ENCODE assay signal across 22 cellular contexts in the genomic region with DNA sequence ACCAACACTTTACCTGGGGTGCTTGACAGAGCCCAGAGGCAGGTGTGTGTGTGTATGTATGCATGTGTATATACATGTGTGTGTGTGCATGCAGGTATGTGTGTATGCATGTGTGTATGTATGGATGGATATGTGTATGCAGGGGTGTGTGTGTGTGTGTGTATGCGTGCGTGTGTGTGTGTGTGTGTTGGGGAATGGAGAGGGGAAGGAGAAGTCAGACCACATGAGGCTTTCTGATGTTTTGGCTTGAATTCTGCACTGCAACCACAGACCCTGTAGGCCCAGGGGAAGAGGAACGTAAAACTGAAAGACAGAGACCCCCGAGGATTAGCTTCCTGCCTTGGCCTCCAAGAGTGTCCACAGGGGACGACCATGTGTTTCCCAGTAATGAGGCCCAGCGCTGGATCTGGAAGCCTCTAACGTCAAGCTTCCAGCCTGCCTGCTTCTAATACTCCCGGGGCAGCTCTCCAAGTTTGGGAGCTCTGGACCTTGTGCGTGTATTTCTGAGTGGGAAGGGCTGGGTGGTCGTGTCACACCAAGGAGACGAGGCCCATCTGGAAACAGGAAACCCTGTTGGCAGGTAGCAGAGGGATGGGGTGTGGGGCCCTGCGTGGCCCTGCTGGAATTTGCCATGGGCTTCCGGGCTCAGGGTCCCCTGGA. TPM values are rescaled to one million over a fixed set of nuclear protein-coding genes. Genes with fewer than 3 reads are reported as not detected.
DNase-seq lines count a peak whose midpoint lies in the region; ATAC-seq and TF ChIP-seq lines count a peak whose summit lies in the region.
"Had no signal": no experiment of that assay in that cellular context is flagged by ENCODE, and none has a peak within 500 bp of the region (broad histone marks: within the 10 kb centered on the region; RNA-seq: fewer than 3 reads in every experiment).

No MANE protein-coding gene starts in this region.

- CTCF ChIA-PET in SK-N-SH (lab: Yijun Ruan, JAX), result interaction anchor here (0.9 to 9.6 kb wide), 4 partner anchors 16 to 25 kb away, joined by 3 to 60 read pairs (median 30); no protein-coding TSS in a partner anchor
- CTCF ChIA-PET in activated CD8-positive, alpha-beta T cell treated with anti-CD3 and anti-CD28 coated beads, Interleukin-2, amount 10 ng/mL, durations not matched to agents 7 days and 5 days (lab: Charles Lee), result interaction anchor here (0.9 to 1.7 kb wide), 3 partner anchors 15 to 120 kb away, joined by 3 to 10 read pairs (median 6); no protein-coding TSS in a partner anchor

- no peak for ATAC-seq in activated CD8-positive, alpha-beta T cell treated with anti-CD3 and anti-CD28 coated beads, Interleukin-2, amount 10 ng/mL, durations not matched to agents 7 days and 5 days

- H3F3A ChIP-seq in SK-N-SH (replicated peaks; ENCODE audit: insufficient read depth), result no peaks in the 10 kb centered on the region

- H3K4me3 ChIP-seq in H7 (ENCODE audit: insufficient read depth, low read depth, low read length) (no peak overlapping the region), SK-N-SH (ENCODE audit: low read depth in 2 of 2, low read length in 1 of 2) (no peak overlapping the region)
- H3K4me3 ChIP-seq: Peyer's patch, suprapubic skin had no signal

- POLR2A ChIA-PET in SK-N-SH (lab: Yijun Ruan, JAX), result no interaction called here
- POLR2A ChIA-PET in activated CD8-positive, alpha-beta T cell treated with anti-CD3 and anti-CD28 coated beads, Interleukin-2, amount 10 ng/mL, durations not matched to agents 7 days and 5 days (lab: Charles Lee), result no interaction called here

- H3K79me2 ChIP-seq in SK-N-SH (ENCODE audit: insufficient read depth), result no peaks in the 10 kb centered on the region

- H2AFZ ChIP-seq in SK-N-SH (ENCODE audit: low read depth), result no peak overlapping the region

- no peaks in the 10 kb centered on the region for H3K9me3 ChIP-seq in SK-N-SH
- H3K9me3 ChIP-seq: Peyer's patch, suprapubic skin had no signal

- no peak for TF ChIP-seq CTCF in brain (conservative IDR thresholded peaks at IDR 0.05)
- TF ChIP-seq CTCF in SK-N-SH (IDR thresholded peaks at IDR 0.05), result no peak

- H3K36me3 Mint-ChIP-seq in brain, result no peaks in the 10 kb centered on the region
- H3K36me3 Mint-ChIP-seq in activated CD8-positive, alpha-beta T cell treated with anti-CD3 and anti-CD28 coated beads, Interleukin-2, amount 10 ng/mL, durations not matched to agents 7 days and 5 days (ENCODE audit: low read depth), result no peaks in the 10 kb centered on the region

- peaks cover 0 to 32% of the 10 kb centered on the region in 2 experiments; a peak in 1 of 4 replicates for H3K4me1 ChIP-seq in SK-N-SH (ENCODE audit: control insufficient read depth in 1 of 2, insufficient read depth in 2 of 2, low read depth in 1 of 2, low read length in 1 of 2)

- DNase-seq in Ammon's horn (ENCODE audit: low spot score) (peak; percentile 26), H7 (peak; percentile 4), medulla oblongata (ENCODE audit: extremely low spot score) (peak; percentile 47), SK-N-SH (no peak), hippocampal formation (lab: John Stamatoyannopoulos, UW) (no peak)
- no peak for DNase-seq in stimulated activated CD4-positive, alpha-beta T cell treated with anti-CD3 and anti-CD28 coated beads, Interleukin-2, amount 100 ng/mL, for 48 hours
- DNase-seq in activated CD8-positive, alpha-beta T cell treated with anti-CD3 and anti-CD28 coated beads, Interleukin-2, amount 10 ng/mL, durations not matched to agents 7 days and 5 days, result no peak
- DNase-seq: activated gamma-delta T cell; HCEC 1CT; mammary epithelial cell; MM.1S; NCI-H2107; NCI-H774; retina; stimulated activated CD4-positive, alpha-beta T cell treated with anti-CD3 and anti-CD28 coated beads, Interleukin-1b, Interleukin-23, amount 100 ng/mL, for 48 hours had no signal

- H3K4me1 Mint-ChIP-seq in brain, result peaks cover 54% of the 10 kb centered on the region
- no peaks in the 10 kb centered on the region for H3K4me1 Mint-ChIP-seq in activated CD8-positive, alpha-beta T cell treated with anti-CD3 and anti-CD28 coated beads, Interleukin-2, amount 10 ng/mL, durations not matched to agents 7 days and 5 days (ENCODE audit: low read depth)

- H3K27ac Mint-ChIP-seq in brain, result peak overlapping the region in 3 of 5 experiments; percentile 20 to 68 (median 49)
- no peak overlapping the region for H3K27ac Mint-ChIP-seq in activated CD8-positive, alpha-beta T cell treated with anti-CD3 and anti-CD28 coated beads, Interleukin-2, amount 10 ng/mL, durations not matched to agents 7 days and 5 days

- TF ChIP-seq RAD21 in SK-N-SH (IDR thresholded peaks at IDR 0.05; ENCODE audit: low read length), result no peak

- peaks cover 6% of the 10 kb centered on the region for H3K27me3 Mint-ChIP-seq in brain
- peaks cover 13% of the 10 kb centered on the region for H3K27me3 Mint-ChIP-seq in activated CD8-positive, alpha-beta T cell treated with anti-CD3 and anti-CD28 coated beads, Interleukin-2, amount 10 ng/mL, durations not matched to agents 7 days and 5 days (ENCODE audit: low read depth)

- 77% methylated on average over 7 of the region's 13 CpGs for WGBS in SK-N-SH (ENCODE audit: low lambda C conversion rate)

- peaks cover 0 to 2% (median 0%) of the 10 kb centered on the region in 5 experiments for H3K9me3 Mint-ChIP-seq in brain
- H3K9me3 Mint-ChIP-seq in activated CD8-positive, alpha-beta T cell treated with anti-CD3 and anti-CD28 coated beads, Interleukin-2, amount 10 ng/mL, durations not matched to agents 7 days and 5 days (ENCODE audit: insufficient read depth), result no peaks in the 10 kb centered on the region
- H3K9me3 Mint-ChIP-seq: neural crest cell had no signal

- peak overlapping the region in 1 of 5 experiments; percentile 15 for H3K4me3 Mint-ChIP-seq in brain
- no peak overlapping the region for H3K4me3 Mint-ChIP-seq in activated CD8-positive, alpha-beta T cell treated with anti-CD3 and anti-CD28 coated beads, Interleukin-2, amount 10 ng/mL, durations not matched to agents 7 days and 5 days
- H3K4me3 Mint-ChIP-seq: neural crest cell had no signal

- no peak for TF ChIP-seq EP300 in SK-N-SH (IDR thresholded peaks at IDR 0.05; ENCODE audit: borderline replicate concordance in 1 of 2, low read depth in 1 of 2, low read length in 1 of 2)

- no peak overlapping the region for H3K9ac ChIP-seq in SK-N-SH

- H3K36me3 ChIP-seq in H7 (replicated peaks; ENCODE audit: control insufficient read depth, insufficient read depth, low read length) (no peaks in the 10 kb centered on the region), SK-N-SH (replicated peaks in 1 of 2; ENCODE audit: control insufficient read depth in 1 of 2, insufficient read depth in 2 of 2, low read length in 1 of 2) (no peaks in the 10 kb centered on the region)
- H3K36me3 ChIP-seq: Peyer's patch, suprapubic skin had no signal

- H3K4me2 ChIP-seq in SK-N-SH, result no peak overlapping the region

- H3K27ac ChIP-seq in SK-N-SH (ENCODE audit: low read depth in 2 of 2, low read length in 1 of 2), result no peak overlapping the region
- H3K27ac ChIP-seq: Peyer's patch, suprapubic skin had no signal

- no peaks in the 10 kb centered on the region for H4K20me1 ChIP-seq in SK-N-SH (ENCODE audit: insufficient read depth)

- H3K27me3 ChIP-seq in H7 (ENCODE audit: control insufficient read depth, insufficient read depth, low read length), result no peaks in the 10 kb centered on the region
- H3K27me3 ChIP-seq in SK-N-SH (ENCODE audit: insufficient read depth), result no peaks in the 10 kb centered on the region
- H3K27me3 ChIP-seq: Peyer's patch had no signal

- no peaks in the 10 kb centered on the region for H3K9me2 ChIP-seq in SK-N-SH

TF ChIP-seq in SK-N-SH, 30 proteins besides CTCF, POLR2A, EP300 and RAD21:
- no peak for TF ChIP-seq YY1 (IDR thresholded peaks at IDR 0.05; ENCODE audit: low read depth)

RNA-seq across cellular contexts. Expression of gene DCANP1, which starts 5.8 kb away (rescaled TPM):
- not detected in 2 replicates for total RNA-seq in H7 (2014; rRNA removed; shearing (Covaris generic))
- not detected for polyA plus RNA-seq in brain (ENCODE audit: insufficient read depth, low read depth, low replicate concordance)
- not detected in 2 replicates for polyA plus RNA-seq in SK-N-SH (2012; rRNA removed)
- not detected in 2 replicates for polyA plus RNA-seq in SK-N-SH (2012; cell fraction: cytosol; rRNA removed)
- polyA plus RNA-seq in SK-N-SH (2012; cell fraction: nucleus; rRNA removed), result not detected in 2 replicates
- not detected for total RNA-seq in activated CD8-positive, alpha-beta T cell treated with anti-CD3 and anti-CD28 coated beads, Interleukin-2, amount 10 ng/mL, durations not matched to agents 7 days and 5 days
- total RNA-seq: activated CD8-positive, alpha-beta memory T cell treated with anti-CD3 and anti-CD28 coated beads for 36 hours; cerebellum; frontal cortex; mammary epithelial cell; neural crest cell; suprapubic skin had no signal
- polyA plus RNA-seq: mammary epithelial cell had no signal

RNA-seq across cellular contexts. Expression of gene TIFAB, which starts 10.8 kb away (rescaled TPM):
- total RNA-seq in H7 (2014; rRNA removed; shearing (Covaris generic)), result not detected in 2 replicates
- not detected for polyA plus RNA-seq in brain (ENCODE audit: insufficient read depth, low read depth, low replicate concordance)
- polyA plus RNA-seq in SK-N-SH (2012; rRNA removed), result not detected in 2 replicates
- polyA plus RNA-seq in SK-N-SH (2012; cell fraction: cytosol; rRNA removed), result not detected in 2 replicates
- not detected in 2 replicates for polyA plus RNA-seq in SK-N-SH (2012; cell fraction: nucleus; rRNA removed)
- total RNA-seq in activated CD8-positive, alpha-beta T cell treated with anti-CD3 and anti-CD28 coated beads, Interleukin-2, amount 10 ng/mL, durations not matched to agents 7 days and 5 days, result not detected
- total RNA-seq: activated CD8-positive, alpha-beta memory T cell treated with anti-CD3 and anti-CD28 coated beads for 36 hours; cerebellum; frontal cortex; mammary epithelial cell; neural crest cell had no signal
- polyA plus RNA-seq: mammary epithelial cell had no signal

RNA-seq across cellular contexts. Expression of gene MACROH2A1, which starts 42.4 kb away (rescaled TPM):
- 202 and 322 TPM in 2 replicates for total RNA-seq in H7 (2014; rRNA removed; shearing (Covaris generic))
- 441 TPM for polyA plus RNA-seq in brain (ENCODE audit: insufficient read depth, low read depth, low replicate concordance)
- 146 and 165 TPM in 2 replicates for polyA plus RNA-seq in SK-N-SH (2012; rRNA removed)
- 96.4 and 128 TPM in 2 replicates for polyA plus RNA-seq in SK-N-SH (2012; cell fraction: cytosol; rRNA removed)
- 251 and 315 TPM in 2 replicates for polyA plus RNA-seq in SK-N-SH (2012; cell fraction: nucleus; rRNA removed)
- total RNA-seq in activated CD8-positive, alpha-beta T cell treated with anti-CD3 and anti-CD28 coated beads, Interleukin-2, amount 10 ng/mL, durations not matched to agents 7 days and 5 days, result 100 to 1,000 TPM; 328 to 332 TPM

Comparison
In these comparisons a context has a peak if more than half of its experiments do, and no peak if none do; other contexts are left out.
1. DNase-seq: peak in Ammon's horn (single experiment), H7 (single experiment) and medulla oblongata (single experiment); none in SK-N-SH (single experiment), hippocampal formation (0 of 2), stimulated activated CD4-positive, alpha-beta T cell treated with anti-CD3 and anti-CD28 coated beads, Interleukin-2, amount 100 ng/mL, for 48 hours (0 of 2) and activated CD8-positive, alpha-beta T cell treated with anti-CD3 and anti-CD28 coated beads, Interleukin-2, amount 10 ng/mL, durations not matched to agents 7 days and 5 days (single experiment).